Comparison of ENCODE assay signal across 11 cellular contexts in the genomic region with DNA sequence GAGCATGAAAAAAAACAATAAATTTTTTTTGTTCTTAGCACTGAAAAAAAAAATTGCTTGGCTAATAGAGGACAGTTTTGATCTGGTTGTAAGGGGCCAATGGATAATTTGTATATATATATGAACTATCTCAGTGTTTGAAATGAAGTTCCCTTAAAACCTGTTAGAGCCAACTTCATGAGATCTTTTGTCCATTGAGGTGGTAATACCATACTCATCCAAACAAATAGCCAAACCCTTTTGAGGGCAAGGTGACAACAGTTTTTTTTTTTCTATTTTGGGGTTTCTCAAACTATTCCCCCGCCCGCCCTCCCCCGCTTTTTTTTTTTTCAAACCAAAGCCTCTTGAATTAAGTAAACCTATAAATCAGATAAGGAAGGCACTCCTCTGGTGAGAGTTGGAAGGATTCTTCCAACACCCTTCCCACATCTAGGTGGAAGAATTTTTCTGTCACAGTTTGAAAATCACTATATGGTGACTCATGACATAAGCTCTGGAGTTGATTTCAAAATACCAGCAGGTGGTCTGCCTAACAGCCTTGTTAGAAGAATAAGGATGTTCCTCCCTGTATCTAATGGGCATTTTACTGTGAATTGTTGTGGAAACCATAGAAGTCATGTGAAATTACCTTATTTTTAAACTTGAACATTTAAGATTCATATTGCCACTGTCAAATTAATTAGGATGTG. TPM values are rescaled to one million over a fixed set of nuclear protein-coding genes. Genes with fewer than 3 reads are reported as not detected.
DNase-seq lines count a peak whose midpoint lies in the region; ATAC-seq, FAIRE-seq and TF ChIP-seq lines count a peak whose summit lies in the region.
"Had no signal": no experiment of that assay in that cellular context is flagged by ENCODE, and none has a peak within 500 bp of the region (broad histone marks: within the 10 kb centered on the region; RNA-seq: fewer than 3 reads in every experiment).

No MANE protein-coding gene starts in this region.

- CTCF ChIA-PET in MCF 10A (lab: Yijun Ruan, JAX) = interaction anchor here (1.2 to 3.0 kb wide), 2 partner anchors 14 to 152 kb away, joined by 3 to 10 read pairs; no protein-coding TSS in a partner anchor

- no peaks in the 10 kb centered on the region for H3K9me3 ChIP-seq in breast epithelium
- H3K9me3 ChIP-seq: BLaER1 had no signal

- no peak for ATAC-seq in GM18520 (IDR thresholded peaks at IDR 0.05; ENCODE audit: unreplicated experiment)
- no peak for ATAC-seq in HG02840 (IDR thresholded peaks at IDR 0.05; ENCODE audit: low FRiP score, unreplicated experiment)
- ATAC-seq: left colon had no signal

- H3K27me3 Mint-ChIP-seq in MCF 10A (ENCODE audit: insufficient read depth, unreplicated experiment) = no peaks in the 10 kb centered on the region

- intact Hi-C loops in MCF 10A (cut with micrococcal nuclease) = no loop called here
- intact Hi-C loops in breast epithelium (cut with DNase I; ENCODE audit: low total_unique reads) = no loop called here

- peaks cover 36% of the 10 kb centered on the region for H3K4me1 Mint-ChIP-seq in MCF 10A (ENCODE audit: insufficient read depth, unreplicated experiment)

- no peaks in the 10 kb centered on the region for H3K27me3 ChIP-seq in breast epithelium
- H3K27me3 ChIP-seq: BLaER1 had no signal

- no TSS peak for BruUV-seq in MCF 10A (replicated peaks; lab: Mats Ljungman, UMichigan)

- H3K36me3 ChIP-seq in breast epithelium = no peaks in the 10 kb centered on the region

- DNase-seq in MCF 10A (ENCODE audit: unreplicated experiment) (peak; percentile 61), breast epithelium (ENCODE audit: low spot score in 2 of 2) (no peak), RCC 7860 (ENCODE audit: low spot score) (peak; percentile 66), fibroblast of pulmonary artery (ENCODE audit: low read depth) (peak; percentile 53), urothelium cell line (ENCODE audit: low spot score) (peak; percentile 48), NOMO-1 treated with DMSO at 0.1 percent for 48 hours (lab: John Stamatoyannopoulos, UW; ENCODE audit: unreplicated experiment) (no peak)
- DNase-seq: left colon had no signal

- H3K9me3 Mint-ChIP-seq in MCF 10A (ENCODE audit: unreplicated experiment) = no peaks in the 10 kb centered on the region

- peaks cover 0 to 9% of the 10 kb centered on the region in 2 donors for H3K4me1 ChIP-seq in breast epithelium

- peak overlapping the region; percentile 57 for H3K27ac Mint-ChIP-seq in MCF 10A (ENCODE audit: low read depth, unreplicated experiment)

- POLR2A ChIA-PET in MCF 10A (lab: Yijun Ruan, JAX) = interaction anchor here (0.6 to 5.9 kb wide), 7 partner anchors 10 to 422 kb away, joined by 3 to 80 read pairs (median 3); a partner anchor contains a TSS

- H3K4me3 ChIP-seq in breast epithelium (no peak overlapping the region), fibroblast of pulmonary artery (replicated peaks; ENCODE audit: low read depth, low read length) (no peak overlapping the region)
- H3K4me3 ChIP-seq: BLaER1 had no signal

- H3K4me3 Mint-ChIP-seq in MCF 10A (ENCODE audit: unreplicated experiment) = peak overlapping the region; percentile 31

- FAIRE-seq in RCC 7860 (lab: Jason Lieb, UNC) (peak; percentile 83), urothelium cell line (lab: Jason Lieb, UNC) (no peak)
- FAIRE-seq: GM12891 had no signal

- H3K36me3 Mint-ChIP-seq in MCF 10A (ENCODE audit: insufficient read depth, unreplicated experiment) = peaks cover 36% of the 10 kb centered on the region

- TF ChIP-seq CTCF in MCF 10A (IDR thresholded peaks at IDR 0.05; ENCODE audit: unreplicated experiment) = no peak
- no peak for TF ChIP-seq CTCF in breast epithelium (IDR thresholded peaks at IDR 0.05)
- no peak for TF ChIP-seq CTCF in fibroblast of pulmonary artery (IDR thresholded peaks at IDR 0.05; ENCODE audit: low read length, missing control alignments)

- TF ChIP-seq POLR2A in breast epithelium (IDR thresholded peaks at IDR 0.05) = no peak

- H3K27ac ChIP-seq in breast epithelium = no peak overlapping the region
- H3K27ac ChIP-seq: BLaER1 had no signal

RNA-seq across cellular contexts. Expression of a gene that starts 10.2 kb away (rescaled TPM):
- total RNA-seq in MCF 10A (2022) (100 TPM in 2 replicates), breast epithelium (100 to 1,000 TPM; 115 to 189 (median 121) TPM)

Comparison
In these comparisons a context has a peak if more than half of its experiments do, and no peak if none do; other contexts are left out.
1. DNase-seq: peak in MCF 10A (single experiment), RCC 7860 (single experiment), fibroblast of pulmonary artery (single experiment) and urothelium cell line (single experiment); none in breast epithelium (0 of 2) and NOMO-1 treated with DMSO at 0.1 percent for 48 hours (single experiment).